ENCODE assay signal across 9 cellular contexts in the genomic region with DNA sequence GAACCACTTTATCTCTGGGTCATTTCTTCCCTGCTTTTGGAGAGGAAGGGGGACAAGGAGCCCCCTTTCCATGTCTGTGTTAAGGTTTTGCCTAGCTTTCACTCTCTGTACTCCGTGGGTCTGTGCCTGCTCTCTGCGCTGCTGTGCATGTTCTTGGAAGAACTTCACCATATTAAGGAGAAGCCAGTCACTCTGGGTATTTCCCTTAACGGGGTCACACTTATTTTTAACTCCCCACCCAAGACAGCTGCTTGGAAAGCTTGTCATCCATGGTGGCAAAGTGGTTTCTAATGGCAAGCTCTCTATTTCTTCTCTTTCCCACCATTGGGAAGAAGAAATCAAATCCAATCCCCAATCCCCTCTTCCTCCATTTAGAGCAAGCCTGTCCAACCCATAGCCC. TPM values are rescaled to one million over a fixed set of nuclear protein-coding genes. Genes with fewer than 3 reads are reported as not detected.
"Had no signal": no experiment of that assay in that cellular context is flagged by ENCODE, and none has a peak within 500 bp of the region (broad histone marks: within the 10 kb centered on the region; RNA-seq: fewer than 3 reads in every experiment).

No MANE protein-coding gene starts in this region.

- H3K9me3 Mint-ChIP-seq: HFFc6 had no signal

- H3K27ac Mint-ChIP-seq: HFFc6 had no signal

- H3K4me3 Mint-ChIP-seq: HFFc6 had no signal

- DNase-seq: GOT3, H7, HFFc6, IMR-90 had no signal

- H3K9me3 ChIP-seq: HAP-1 had no signal

- H3K4me1 ChIP-seq: HAP-1 had no signal

- H3K36me3 ChIP-seq: HAP-1 had no signal

- ATAC-seq: HCT116, K562 had no signal

- H3K4me3 ChIP-seq: HAP-1, K562 had no signal

RNA-seq across cellular contexts. Expression of a gene that starts 44.8 kb away (rescaled TPM):
- total RNA-seq: H4, H7, HFFc6, HT-29, IMR-90, K562 had no signal
- polyA plus RNA-seq: IMR-90, K562 had no signal
